ENCODE assay signal across 8 cellular contexts in genomic region chr1:58755468-58755872, GRCh38. TPM values are rescaled to one million over a fixed set of nuclear protein-coding genes. Genes with fewer than 3 reads are reported as not detected.
DNase-seq lines count a peak whose midpoint lies in the region; ATAC-seq and TF ChIP-seq lines count a peak whose summit lies in the region.

No MANE protein-coding gene starts in this region.

- no peaks in the 10 kb centered on the region for H3K36me3 Mint-ChIP-seq in CD4-positive, alpha-beta T cell (ENCODE audit: low read depth)
- no peaks in the 10 kb centered on the region for H3K36me3 Mint-ChIP-seq in Caco-2 (ENCODE audit: insufficient read depth, unreplicated experiment)

- DNase-seq in CD4-positive, alpha-beta T cell = peak in 8 of 10 experiments; percentile 12 to 39 (median 22)
- peak; percentile 75 for DNase-seq in NCI-H2196 treated with DMSO at 0.1 percent for 48 hours (lab: John Stamatoyannopoulos, UW; ENCODE audit: unreplicated experiment)
- peak; percentile 51 for DNase-seq in activated T-cell treated with anti-CD3 and anti-CD28 coated beads for 24 hours (ENCODE audit: low read depth)
- DNase-seq in fibroblast of peridontal ligament (ENCODE audit: extremely low read depth) = peak; percentile 99
- peak; percentile 51 for DNase-seq in pons (ENCODE audit: low spot score)
- DNase-seq in ureter (ENCODE audit: low spot score) = peak; percentile 72
- no peak for DNase-seq in Caco-2

- intact Hi-C loops in CD4-positive, alpha-beta T cell (cut with DNase I, micrococcal nuclease) = no loop called here
- intact Hi-C loops in Caco-2 (cut with micrococcal nuclease; ENCODE audit: unreplicated experiment) = no loop called here

- no peak for TF ChIP-seq CTCF in CD4-positive, alpha-beta T cell (IDR thresholded peaks at IDR 0.05)
- no peak for TF ChIP-seq CTCF in Caco-2 (IDR thresholded peaks at IDR 0.05; ENCODE audit: insufficient read depth in 1 of 2, low read depth in 1 of 2, low read length in 1 of 2, severe bottlenecking in 1 of 2, unreplicated experiment in 1 of 2)

- H3K4me1 ChIP-seq in Caco-2 = 0 out of 2 replicates have a peak, but pooled peaks cover 5% of the 10 kb centered on the region

- H3K4me1 Mint-ChIP-seq in CD4-positive, alpha-beta T cell (ENCODE audit: low read depth) = peaks cover 44% of the 10 kb centered on the region
- H3K4me1 Mint-ChIP-seq in Caco-2 (ENCODE audit: low read depth, unreplicated experiment) = no peaks in the 10 kb centered on the region

- CTCF ChIA-PET in CD4-positive, alpha-beta T cell (lab: Charles Lee) = no interaction called here
- CTCF ChIA-PET in Caco-2 (lab: Charles Lee) = no interaction called here

- H3K9me3 ChIP-seq in CD4-positive, alpha-beta T cell (ENCODE audit: control insufficient read depth, low read length) = no peaks in the 10 kb centered on the region
- no peaks in the 10 kb centered on the region for H3K9me3 ChIP-seq in Caco-2

- H3K9me3 Mint-ChIP-seq in CD4-positive, alpha-beta T cell = no peaks in the 10 kb centered on the region
- H3K9me3 Mint-ChIP-seq in Caco-2 (ENCODE audit: unreplicated experiment) = no peaks in the 10 kb centered on the region

- peak overlapping the region; percentile 57 for H3K4me3 Mint-ChIP-seq in CD4-positive, alpha-beta T cell
- H3K4me3 Mint-ChIP-seq in Caco-2 (ENCODE audit: unreplicated experiment) = no peak overlapping the region

- H3K36me3 ChIP-seq in Caco-2 (ENCODE audit: control insufficient read depth, insufficient read depth, low read length) = no peaks in the 10 kb centered on the region

- H3K27me3 ChIP-seq in CD4-positive, alpha-beta T cell (ENCODE audit: control insufficient read depth, insufficient read depth, low read length) = no peaks in the 10 kb centered on the region
- no peaks in the 10 kb centered on the region for H3K27me3 ChIP-seq in Caco-2 (replicated peaks; ENCODE audit: control insufficient read depth, insufficient read depth, low read length)

- POLR2A ChIA-PET in CD4-positive, alpha-beta T cell (lab: Charles Lee) = interaction anchor here (0.9 to 2.7 kb wide), 3 partner anchors 18 to 308 kb away, joined by 4 to 36 read pairs (median 4); partner anchors contain the start of gene JUN
- POLR2A ChIA-PET in Caco-2 (lab: Charles Lee) = no interaction called here

- no peak overlapping the region for H3K4me3 ChIP-seq in Caco-2 (ENCODE audit: low read depth, low read length)

- ATAC-seq in CD4-positive, alpha-beta T cell (ENCODE audit: poor library complexity) = peak; percentile 82
- ATAC-seq in GM21576 (IDR thresholded peaks at IDR 0.05; ENCODE audit: unreplicated experiment) = peak; percentile 66

- no peaks in the 10 kb centered on the region for H3K27me3 Mint-ChIP-seq in CD4-positive, alpha-beta T cell
- H3K27me3 Mint-ChIP-seq in Caco-2 (ENCODE audit: insufficient read depth, unreplicated experiment) = no peaks in the 10 kb centered on the region

- H3K27ac ChIP-seq in CD4-positive, alpha-beta T cell (ENCODE audit: low read depth, low read length) = no peak overlapping the region

- BruUV-seq in Caco-2 (replicated peaks; lab: Mats Ljungman, UMichigan) = no TSS peak

- peak overlapping the region; percentile 62 for H3K27ac Mint-ChIP-seq in CD4-positive, alpha-beta T cell
- no peak overlapping the region for H3K27ac Mint-ChIP-seq in Caco-2 (ENCODE audit: unreplicated experiment)

RNA-seq across cellular contexts. Expression of gene JUN, which starts 28.4 kb away (rescaled TPM):
- total RNA-seq in CD4-positive, alpha-beta T cell = 100 to 1,000 TPM; 585 to 588 TPM
- 37.9 TPM for total RNA-seq in ureter
- 25.7 and 28.2 TPM in 2 replicates for total RNA-seq in Caco-2 (2022)

RNA-seq across cellular contexts. Expression of gene MYSM1, which starts 55.6 kb away (rescaled TPM):
- 10 to 100 TPM; 60.8 to 66.4 TPM for total RNA-seq in CD4-positive, alpha-beta T cell
- total RNA-seq in ureter = 52.9 TPM
- 35.1 TPM in 2 replicates for total RNA-seq in Caco-2 (2022)

Comparison
In these comparisons a context has a peak if more than half of its experiments do, and no peak if none do; other contexts are left out.
1. DNase-seq: peak in CD4-positive, alpha-beta T cell (8 of 10), NCI-H2196 treated with DMSO at 0.1 percent for 48 hours (single experiment), activated T-cell treated with anti-CD3 and anti-CD28 coated beads for 24 hours (single experiment), fibroblast of peridontal ligament (single experiment), pons (single experiment) and ureter (single experiment); none in Caco-2 (0 of 2).
2. RNA of gene JUN, which starts 28.4 kb away (total RNA-seq): 585 to 588 TPM in CD4-positive, alpha-beta T cell; 37.9 TPM in ureter (single experiment) and 25.7 to 28.2 TPM in Caco-2; every median in the first group is over 10 times any median in the second.